Comparison of ENCODE assay signal across 14 cellular contexts in genomic region chr1:167273027-167273800, GRCh38. TPM values are rescaled to one million over a fixed set of nuclear protein-coding genes. Genes with fewer than 3 reads are reported as not detected.
A peak's percentile ranks its signal among the peaks of the same experiment; 100 is the strongest.
DNase-seq lines count a peak whose midpoint lies in the region; ATAC-seq, FAIRE-seq and TF ChIP-seq lines count a peak whose summit lies in the region.
"Had no signal": no experiment of that assay in that cellular context is flagged by ENCODE, and none has a peak within 500 bp of the region (broad histone marks: within the 10 kb centered on the region; RNA-seq: fewer than 3 reads in every experiment).

No MANE protein-coding gene starts in this region.

- TF ChIP-seq CTCF in RWPE2 (IDR thresholded peaks at IDR 0.05; ENCODE audit: poor library complexity, severe bottlenecking), result no peak
- no peak for TF ChIP-seq CTCF in adrenal gland (IDR thresholded peaks at IDR 0.05)

- WGBS in adrenal gland, 4 donors, result 76 to 84% (median 78%) methylated on average over 8 to 12 of the region's 12 CpGs

- no peak overlapping the region for H3K27ac Mint-ChIP-seq in activated naive CD8-positive, alpha-beta T cell treated with anti-CD3 and anti-CD28 coated beads for 36 hours

- DNase-seq in Daoy (ENCODE audit: low read depth) (peak; percentile 70), HTR-8/SVneo (ENCODE audit: insufficient read length, low spot score) (peak; percentile 18), RWPE2 (ENCODE audit: low spot score) (no peak), iris pigment epithelial cell (ENCODE audit: low read depth) (peak; percentile 59), adrenal gland (no peak)
- DNase-seq in activated naive CD8-positive, alpha-beta T cell treated with anti-CD3 and anti-CD28 coated beads for 36 hours, result no peak
- DNase-seq: activated CD4-positive, alpha-beta T cell treated with anti-CD3 and anti-CD28 coated beads for 48 hours had no signal

- H3K4me1 ChIP-seq in RWPE2 (ENCODE audit: insufficient read depth, poor library complexity, severe bottlenecking), result peaks cover 6% of the 10 kb centered on the region
- H3K4me1 ChIP-seq in adrenal gland (replicated peaks in 1 of 2), result peaks cover 4 to 27% of the 10 kb centered on the region in 2 donors

- H3K4me3 ChIP-seq in RWPE2 (ENCODE audit: severe bottlenecking), result no peak overlapping the region
- no peak overlapping the region for H3K4me3 ChIP-seq in adrenal gland
- H3K4me3 ChIP-seq: GM12878, smooth muscle cell, suprapubic skin had no signal

- peaks cover 6% of the 10 kb centered on the region for H3K36me3 Mint-ChIP-seq in activated naive CD8-positive, alpha-beta T cell treated with anti-CD3 and anti-CD28 coated beads for 36 hours

- H3K4me1 Mint-ChIP-seq in activated naive CD8-positive, alpha-beta T cell treated with anti-CD3 and anti-CD28 coated beads for 36 hours, result peaks cover 44% of the 10 kb centered on the region

- TF ChIP-seq POLR2A in adrenal gland (IDR thresholded peaks at IDR 0.05), result no peak

- peak; percentile 57 for ATAC-seq in RWPE2 (ENCODE audit: low read depth)
- ATAC-seq in GM18907 (IDR thresholded peaks at IDR 0.05; ENCODE audit: unreplicated experiment), result no peak
- ATAC-seq in HG02981 (IDR thresholded peaks at IDR 0.05; ENCODE audit: unreplicated experiment), result no peak
- ATAC-seq: GM12878 had no signal

- FAIRE-seq in HTR-8/SVneo (lab: Jason Lieb, UNC), result no peak
- FAIRE-seq: GM12878, keratinocyte had no signal

- no peaks in the 10 kb centered on the region for H3K27me3 Mint-ChIP-seq in activated naive CD8-positive, alpha-beta T cell treated with anti-CD3 and anti-CD28 coated beads for 36 hours
- H3K27me3 Mint-ChIP-seq: central memory CD8-positive, alpha-beta T cell had no signal

- peaks cover 1% of the 10 kb centered on the region for H3K9me3 Mint-ChIP-seq in activated naive CD8-positive, alpha-beta T cell treated with anti-CD3 and anti-CD28 coated beads for 36 hours
- H3K9me3 Mint-ChIP-seq: central memory CD8-positive, alpha-beta T cell had no signal

- H3K27me3 ChIP-seq in RWPE2 (ENCODE audit: insufficient read depth, poor library complexity, severe bottlenecking) (no peaks in the 10 kb centered on the region), adrenal gland (no peaks in the 10 kb centered on the region)
- H3K27me3 ChIP-seq: suprapubic skin had no signal

- intact Hi-C loops in adrenal gland (cut with DNase I), result loop anchor here in 1 of 2 donors (10.0 kb wide), 1 partner anchor 272 kb away; no protein-coding TSS in a partner anchor

- H3K9me3 ChIP-seq in RWPE2 (ENCODE audit: severe bottlenecking) (no peaks in the 10 kb centered on the region), adrenal gland (replicated peaks in 1 of 3) (no peaks in the 10 kb centered on the region)
- H3K9me3 ChIP-seq: suprapubic skin had no signal

- no peak overlapping the region for H3K4me3 Mint-ChIP-seq in activated naive CD8-positive, alpha-beta T cell treated with anti-CD3 and anti-CD28 coated beads for 36 hours
- H3K4me3 Mint-ChIP-seq: central memory CD8-positive, alpha-beta T cell had no signal

- no peaks in the 10 kb centered on the region for H3K36me3 ChIP-seq in RWPE2 (ENCODE audit: low read depth)
- no peaks in the 10 kb centered on the region for H3K36me3 ChIP-seq in adrenal gland (replicated peaks in 1 of 2)
- H3K36me3 ChIP-seq: suprapubic skin had no signal

- H3K27ac ChIP-seq in RWPE2 (ENCODE audit: poor library complexity, severe bottlenecking) (no peak overlapping the region), adrenal gland (no peak overlapping the region)
- H3K27ac ChIP-seq: suprapubic skin had no signal

RNA-seq across cellular contexts. Expression of gene POU2F1, which starts 52.5 kb away (rescaled TPM):
- 5.6 TPM in 2 replicates for total RNA-seq in Daoy (2014; rRNA removed; shearing (Covaris generic))
- total RNA-seq in adrenal gland, result 10 to 100 TPM in 7 of 8 donors, 1 to 10 TPM in 1; 6.9 to 52.5 (median 15.0) TPM
- polyA plus RNA-seq in adrenal gland, result 1 to 10 TPM; 3.2 to 4.9 (median 3.7) TPM
- 10 to 100 TPM; 13.5 to 17.3 TPM for total RNA-seq in activated naive CD8-positive, alpha-beta T cell treated with anti-CD3 and anti-CD28 coated beads for 36 hours

Comparison
In these comparisons a context has a peak if more than half of its experiments do, and no peak if none do; other contexts are left out.
1. DNase-seq: peak in Daoy (single experiment), HTR-8/SVneo (single experiment) and iris pigment epithelial cell (single experiment); none in RWPE2 (single experiment), adrenal gland (0 of 7) and activated naive CD8-positive, alpha-beta T cell treated with anti-CD3 and anti-CD28 coated beads for 36 hours (single experiment).